In genomic region chr3:72482589-72483249, GRCh38 we compare ENCODE assay signal across 8 cellular contexts. TPM values are rescaled to one million over a fixed set of nuclear protein-coding genes. Genes with fewer than 3 reads are reported as not detected.
DNase-seq lines count a peak whose midpoint lies in the region; ATAC-seq and TF ChIP-seq lines count a peak whose summit lies in the region.

No MANE protein-coding gene starts in this region.

- H3K9me3 ChIP-seq in SK-N-SH: no peaks in the 10 kb centered on the region
- H3K9me3 ChIP-seq in upper lobe of left lung: no peaks in the 10 kb centered on the region

- 0 out of 2 replicates have a peak overlapping the region, but pooled peaks have one; percentile 37 for H3K4me2 ChIP-seq in SK-N-SH

- TF ChIP-seq POLR2A in upper lobe of left lung (IDR thresholded peaks at IDR 0.05): no peak

- H3K4me3 Mint-ChIP-seq in progenitor cell of endocrine pancreas (ENCODE audit: low read depth): no peak overlapping the region

- POLR2A ChIA-PET in SK-N-SH (lab: Yijun Ruan, JAX): no interaction called here

- TF ChIP-seq CTCF in SK-N-SH (IDR thresholded peaks at IDR 0.05) (no peak), progenitor cell of endocrine pancreas (IDR thresholded peaks at IDR 0.05; ENCODE audit: unreplicated experiment) (no peak), upper lobe of left lung (IDR thresholded peaks at IDR 0.05) (no peak)

- H3K27ac Mint-ChIP-seq in progenitor cell of endocrine pancreas: peak overlapping the region; percentile 79

- H2AFZ ChIP-seq in SK-N-SH (ENCODE audit: low read depth): no peak overlapping the region

- WGBS in SK-N-SH (ENCODE audit: low lambda C conversion rate): 46% methylated on average over 12 of the region's 12 CpGs
- 14 to 17% methylated on average over 12 of the region's 12 CpGs for WGBS in upper lobe of left lung, 2 donors

- no peak for ATAC-seq in SK-N-SH treated with all-trans-retinoic acid at 6 μM for 48 hours
- peak; percentile 56 to 72 for ATAC-seq in upper lobe of left lung (ENCODE audit: low FRiP score in 2 of 2)

- H3K4me3 ChIP-seq in SK-N-SH (ENCODE audit: low read depth in 2 of 2, low read length in 1 of 2): no peak overlapping the region
- peak overlapping the region in 3 of 4 donors; percentile 11 to 40 (median 30) for H3K4me3 ChIP-seq in upper lobe of left lung

- H3K9me3 Mint-ChIP-seq in progenitor cell of endocrine pancreas (ENCODE audit: low read depth): no peaks in the 10 kb centered on the region

- TF ChIP-seq EP300 in SK-N-SH (IDR thresholded peaks at IDR 0.05; ENCODE audit: borderline replicate concordance in 1 of 2, low read depth in 1 of 2, low read length in 1 of 2) (no peak), upper lobe of left lung (IDR thresholded peaks at IDR 0.05) (peak in 1 of 4 donors; percentile 74)

- H3K27ac ChIP-seq in SK-N-SH (ENCODE audit: low read depth in 2 of 2, low read length in 1 of 2) (no peak overlapping the region; a peak in 1 of 4 replicates), upper lobe of left lung (peak overlapping the region in 3 of 4 donors; percentile 59 to 77 (median 67))

- no peak for TF ChIP-seq RAD21 in SK-N-SH (IDR thresholded peaks at IDR 0.05; ENCODE audit: low read length)

- H3K4me1 Mint-ChIP-seq in progenitor cell of endocrine pancreas (ENCODE audit: low read depth): peaks cover 18% of the 10 kb centered on the region

- no peaks in the 10 kb centered on the region for H3F3A ChIP-seq in SK-N-SH (replicated peaks; ENCODE audit: insufficient read depth)

- no peaks in the 10 kb centered on the region for H3K27me3 ChIP-seq in SK-N-SH (ENCODE audit: insufficient read depth)
- H3K27me3 ChIP-seq in upper lobe of left lung: no peaks in the 10 kb centered on the region

- H4K20me1 ChIP-seq in SK-N-SH (ENCODE audit: insufficient read depth): no peaks in the 10 kb centered on the region

- H3K27me3 Mint-ChIP-seq in progenitor cell of endocrine pancreas: no peaks in the 10 kb centered on the region

- H3K79me2 ChIP-seq in SK-N-SH (ENCODE audit: insufficient read depth): no peaks in the 10 kb centered on the region

- no peak overlapping the region for H3K9ac ChIP-seq in SK-N-SH

- DNase-seq in SK-N-SH (no peak), NCI-H2227 treated with DMSO at 0.1 percent for 48 hours (lab: John Stamatoyannopoulos, UW) (peak; percentile 8), fibroblast of the conjunctiva (ENCODE audit: low read depth) (peak; percentile 62), progenitor cell of endocrine pancreas (ENCODE audit: low spot score, unreplicated experiment) (no peak), upper lobe of left lung (peak; percentile 84 to 86), NCI-H1694 (lab: John Stamatoyannopoulos, UW) (no peak)
- peak; percentile 67 for DNase-seq in activated T-cell treated with anti-CD3 and anti-CD28 coated beads, Interleukin-2, amount 50 U/mL, for 1 hour

- H3K4me1 ChIP-seq in SK-N-SH (ENCODE audit: control insufficient read depth in 1 of 2, insufficient read depth in 2 of 2, low read depth in 1 of 2, low read length in 1 of 2) (no peaks in the 10 kb centered on the region; a peak in 1 of 4 replicates), upper lobe of left lung (peaks cover 24 to 43% (median 34%) of the 10 kb centered on the region in 4 donors)

- H3K36me3 ChIP-seq in SK-N-SH (replicated peaks in 1 of 2; ENCODE audit: control insufficient read depth in 1 of 2, insufficient read depth in 2 of 2, low read length in 1 of 2): no peaks in the 10 kb centered on the region
- H3K36me3 ChIP-seq in upper lobe of left lung: no peaks in the 10 kb centered on the region

- no peaks in the 10 kb centered on the region for H3K36me3 Mint-ChIP-seq in progenitor cell of endocrine pancreas (ENCODE audit: insufficient read depth)

- H3K9me2 ChIP-seq in SK-N-SH: no peaks in the 10 kb centered on the region

- CTCF ChIA-PET in SK-N-SH (lab: Yijun Ruan, JAX): interaction anchor here (0.7 kb wide), 1 partner anchor 1026 kb away, joined by 4 read pairs; no protein-coding TSS in a partner anchor

TF ChIP-seq in SK-N-SH, 30 proteins besides CTCF, POLR2A, EP300 and RAD21 (continues in another document):
- TF ChIP-seq TEAD4 (IDR thresholded peaks at IDR 0.05; ENCODE audit: borderline replicate concordance, insufficient read depth): no peak
- TF ChIP-seq FOSL2 (IDR thresholded peaks at IDR 0.05; ENCODE audit: borderline replicate concordance, low read depth): no peak
- no peak for TF ChIP-seq GATA2 (CRISPR knock-in tag; IDR thresholded peaks at IDR 0.05)
- TF ChIP-seq NRF1 (IDR thresholded peaks at IDR 0.05; ENCODE audit: low read depth, low read length): no peak
- TF ChIP-seq ELF1 (IDR thresholded peaks at IDR 0.05): no peak
- TF ChIP-seq SIN3A (IDR thresholded peaks at IDR 0.05; ENCODE audit: borderline replicate concordance, low read depth, low read length): no peak
- no peak for TF ChIP-seq USF2 (IDR thresholded peaks at IDR 0.05; ENCODE audit: borderline replicate concordance, low read depth, low read length)
- no peak for TF ChIP-seq RFX5 (IDR thresholded peaks at IDR 0.05; ENCODE audit: low read length)
- no peak for TF ChIP-seq MEF2A (IDR thresholded peaks at IDR 0.05; ENCODE audit: borderline replicate concordance, low read depth)
- no peak for TF ChIP-seq FOXM1 (IDR thresholded peaks at IDR 0.05; ENCODE audit: low read depth)
- TF ChIP-seq IRF3 (IDR thresholded peaks at IDR 0.05; ENCODE audit: low read depth, low read length): no peak

TF ChIP-seq in SK-N-SH treated with all-trans-retinoic acid at 6 μM for 48 hours, 23 proteins besides CTCF, POLR2A, EP300 and RAD21:
- TF ChIP-seq OSR1 (CRISPR knock-in tag; IDR thresholded peaks at IDR 0.05) (no peak), SNAI2 (CRISPR knock-in tag; IDR thresholded peaks at IDR 0.05) (no peak), ZNF8 (CRISPR knock-in tag; IDR thresholded peaks at IDR 0.05) (no peak), TSHZ2 (CRISPR knock-in tag; IDR thresholded peaks at IDR 0.05) (no peak), ESRRG (CRISPR knock-in tag; IDR thresholded peaks at IDR 0.05) (no peak), TOX (CRISPR knock-in tag; IDR thresholded peaks at IDR 0.05; ENCODE audit: borderline replicate concordance) (no peak), ZNF565 (CRISPR knock-in tag; conservative IDR thresholded peaks at IDR 0.05; ENCODE audit: low read depth) (no peak), TCF4 (CRISPR knock-in tag; IDR thresholded peaks at IDR 0.05; ENCODE audit: borderline replicate concordance) (no peak), POU6F1 (CRISPR knock-in tag; IDR thresholded peaks at IDR 0.05; ENCODE audit: borderline replicate concordance, low read depth) (no peak), CSDC2 (CRISPR knock-in tag; IDR thresholded peaks at IDR 0.05) (no peak), ZC3H10 (CRISPR knock-in tag; IDR thresholded peaks at IDR 0.05) (no peak)

RNA-seq across cellular contexts. Expression of gene RYBP, which starts 36.3 kb away (rescaled TPM):
- polyA plus RNA-seq in SK-N-SH (2012; rRNA removed): 3.2 and 3.6 TPM in 2 replicates
- polyA plus RNA-seq in SK-N-SH (2012; cell fraction: cytosol; rRNA removed): 5.4 and 6.1 TPM in 2 replicates
- polyA plus RNA-seq in SK-N-SH (2012; cell fraction: nucleus; rRNA removed): 1.7 and 4.1 TPM in 2 replicates
- total RNA-seq in progenitor cell of endocrine pancreas (30.1 TPM in 2 replicates), upper lobe of left lung (10 to 100 TPM in 4 of 6 donors, 1 to 10 TPM in 2; 6.3 to 29.8 (median 17.9) TPM)

Comparison
In these comparisons a context has a peak if more than half of its experiments do, and no peak if none do; other contexts are left out.
1. DNase-seq: peak in NCI-H2227 treated with DMSO at 0.1 percent for 48 hours (single experiment), activated T-cell treated with anti-CD3 and anti-CD28 coated beads, Interleukin-2, amount 50 U/mL, for 1 hour (single experiment), fibroblast of the conjunctiva (single experiment) and upper lobe of left lung (2 of 2); none in SK-N-SH (single experiment), progenitor cell of endocrine pancreas (single experiment) and NCI-H1694 (single experiment).
2. H3K27ac ChIP-seq: peak in upper lobe of left lung (3 of 4); none in SK-N-SH (0 of 2).
3. H3K4me3 ChIP-seq: peak in upper lobe of left lung (3 of 4); none in SK-N-SH (0 of 2).